10 cellular contexts compared by ENCODE assay signal in the genomic region with DNA sequence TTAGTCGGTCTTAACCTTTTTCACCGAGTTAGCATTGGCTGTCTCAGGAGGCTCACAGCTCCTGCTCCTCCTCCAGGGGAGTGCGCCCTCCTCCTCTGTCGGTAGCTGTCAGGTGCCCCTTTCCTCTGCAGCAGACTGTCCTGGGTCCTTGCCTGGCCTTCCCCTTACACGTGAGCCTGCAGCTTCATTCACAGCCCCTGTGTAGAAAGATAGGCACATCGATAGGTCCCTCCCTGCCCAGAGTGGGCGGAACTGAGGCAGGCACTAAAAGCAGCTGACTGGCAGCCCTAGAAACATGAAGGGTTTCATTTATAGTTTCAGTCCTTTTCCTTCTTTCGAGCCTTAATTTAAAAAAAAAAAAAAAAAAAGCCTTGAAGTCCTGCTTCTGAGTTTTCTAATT. TPM values are rescaled to one million over a fixed set of nuclear protein-coding genes. Genes with fewer than 3 reads are reported as not detected.
DNase-seq lines count a peak whose midpoint lies in the region; ATAC-seq and TF ChIP-seq lines count a peak whose summit lies in the region.
"Had no signal": no experiment of that assay in that cellular context is flagged by ENCODE, and none has a peak within 500 bp of the region (broad histone marks: within the 10 kb centered on the region; RNA-seq: fewer than 3 reads in every experiment).

No MANE protein-coding gene starts in this region.

- H3K27ac Mint-ChIP-seq in activated naive CD4-positive, alpha-beta T cell treated with anti-CD3 and anti-CD28 coated beads for 36 hours, result no peak overlapping the region
- no peak overlapping the region for H3K27ac Mint-ChIP-seq in stimulated activated memory B cell treated with anti-CD40 and anti-IgM and Interleukin-4, amounts not matched to agents 10 μg/mL and 1 μg/mL and 100 μg/mL, for 72 hours
- H3K27ac Mint-ChIP-seq in CD14-positive monocyte, result peak overlapping the region in 1 of 7 donors; percentile 35
- peak overlapping the region in 3 of 7 donors; percentile 24 to 48 (median 29) for H3K27ac Mint-ChIP-seq in CD4-positive, alpha-beta memory T cell

- ATAC-seq in HG02970 (IDR thresholded peaks at IDR 0.05; ENCODE audit: low FRiP score, unreplicated experiment), result peak; percentile 50
- ATAC-seq in stimulated activated memory B cell treated with anti-CD40 and anti-IgM and Interleukin-4, amounts not matched to agents 10 μg/mL and 1 μg/mL and 100 μg/mL, for 72 hours, result no peak

- peak; percentile 28 for DNase-seq in activated naive CD4-positive, alpha-beta T cell treated with anti-CD3 and anti-CD28 coated beads for 36 hours
- no peak for DNase-seq in activated naive CD4-positive, alpha-beta T cell (lab: John Stamatoyannopoulos, UW)
- peak; percentile 17 for DNase-seq in activated CD4-positive, CD25-positive, alpha-beta regulatory T cell treated with anti-CD3 and anti-CD28 coated beads, Interleukin-2, amount 50 U/mL, for 72 hours
- DNase-seq in CD14-positive monocyte (ENCODE audit: low spot score), result no peak
- DNase-seq in A673 (ENCODE audit: low spot score), result no peak
- DNase-seq in CD4-positive, alpha-beta memory T cell, result no peak
- DNase-seq: activated CD4-positive, alpha-beta T cell treated with anti-CD3 and anti-CD28 coated beads for 4 hours; stimulated activated CD4-positive, alpha-beta T cell treated with anti-CD3 and anti-CD28 coated beads, Interleukin-2, amount 100 ng/mL, for 24 hours had no signal

- H3K4me3 Mint-ChIP-seq in activated naive CD4-positive, alpha-beta T cell treated with anti-CD3 and anti-CD28 coated beads for 36 hours, result no peak overlapping the region
- peak overlapping the region; percentile 12 for H3K4me3 Mint-ChIP-seq in stimulated activated memory B cell treated with anti-CD40 and anti-IgM and Interleukin-4, amounts not matched to agents 10 μg/mL and 1 μg/mL and 100 μg/mL, for 72 hours
- no peak overlapping the region for H3K4me3 Mint-ChIP-seq in CD14-positive monocyte
- no peak overlapping the region for H3K4me3 Mint-ChIP-seq in CD4-positive, alpha-beta memory T cell

- peaks cover 70% of the 10 kb centered on the region for H3K4me1 ChIP-seq in A673 (ENCODE audit: insufficient read depth, low read length, poor library complexity, severe bottlenecking)
- peaks cover 81% of the 10 kb centered on the region for H3K4me1 ChIP-seq in CD4-positive, alpha-beta memory T cell (ENCODE audit: insufficient read depth, low read length)

- no peak overlapping the region for H3K4me3 ChIP-seq in A673 (ENCODE audit: low read depth, low read length, poor library complexity, severe bottlenecking)
- H3K4me3 ChIP-seq in CD4-positive, alpha-beta memory T cell (ENCODE audit: low read length in 2 of 2), result no peak overlapping the region

- H3K27me3 Mint-ChIP-seq in activated naive CD4-positive, alpha-beta T cell treated with anti-CD3 and anti-CD28 coated beads for 36 hours (ENCODE audit: low read depth), result no peaks in the 10 kb centered on the region
- H3K27me3 Mint-ChIP-seq in stimulated activated memory B cell treated with anti-CD40 and anti-IgM and Interleukin-4, amounts not matched to agents 10 μg/mL and 1 μg/mL and 100 μg/mL, for 72 hours, result no peaks in the 10 kb centered on the region
- H3K27me3 Mint-ChIP-seq in CD14-positive monocyte (ENCODE audit: low read depth in 3 of 3), result no peaks in the 10 kb centered on the region
- H3K27me3 Mint-ChIP-seq in CD4-positive, alpha-beta memory T cell, result no peaks in the 10 kb centered on the region

- no peaks in the 10 kb centered on the region for H3K9me3 Mint-ChIP-seq in activated naive CD4-positive, alpha-beta T cell treated with anti-CD3 and anti-CD28 coated beads for 36 hours
- H3K9me3 Mint-ChIP-seq in stimulated activated memory B cell treated with anti-CD40 and anti-IgM and Interleukin-4, amounts not matched to agents 10 μg/mL and 1 μg/mL and 100 μg/mL, for 72 hours, result no peaks in the 10 kb centered on the region
- H3K9me3 Mint-ChIP-seq in CD14-positive monocyte, result no peaks in the 10 kb centered on the region
- no peaks in the 10 kb centered on the region for H3K9me3 Mint-ChIP-seq in CD4-positive, alpha-beta memory T cell

- H3K27ac ChIP-seq in A673 (ENCODE audit: low read depth, low read length, poor library complexity, severe bottlenecking), result no peak overlapping the region
- no peak overlapping the region for H3K27ac ChIP-seq in CD4-positive, alpha-beta memory T cell (ENCODE audit: low read depth, low read length)

- no peak for TF ChIP-seq CTCF in CD14-positive monocyte (IDR thresholded peaks at IDR 0.05)
- no peak for TF ChIP-seq CTCF in A673 (conservative IDR thresholded peaks at IDR 0.05; ENCODE audit: low read depth, low read length)

- peaks cover 91% of the 10 kb centered on the region for H3K4me1 Mint-ChIP-seq in activated naive CD4-positive, alpha-beta T cell treated with anti-CD3 and anti-CD28 coated beads for 36 hours (ENCODE audit: low read depth)
- peaks cover 88% of the 10 kb centered on the region for H3K4me1 Mint-ChIP-seq in stimulated activated memory B cell treated with anti-CD40 and anti-IgM and Interleukin-4, amounts not matched to agents 10 μg/mL and 1 μg/mL and 100 μg/mL, for 72 hours
- peaks cover 60% of the 10 kb centered on the region for H3K4me1 Mint-ChIP-seq in CD14-positive monocyte
- peaks cover 67 to 96% (median 82%) of the 10 kb centered on the region in 4 donors for H3K4me1 Mint-ChIP-seq in CD4-positive, alpha-beta memory T cell

- H3K36me3 ChIP-seq in A673 (ENCODE audit: insufficient read depth, low read length, poor library complexity, severe bottlenecking), result no peaks in the 10 kb centered on the region
- H3K36me3 ChIP-seq in CD4-positive, alpha-beta memory T cell (ENCODE audit: insufficient read depth, low read length), result no peaks in the 10 kb centered on the region

- no TSS peak for BruUV-seq in A673 (replicated peaks; lab: Mats Ljungman, UMichigan)

- peaks cover 7% of the 10 kb centered on the region for H3K36me3 Mint-ChIP-seq in activated naive CD4-positive, alpha-beta T cell treated with anti-CD3 and anti-CD28 coated beads for 36 hours (ENCODE audit: low read depth)
- H3K36me3 Mint-ChIP-seq in stimulated activated memory B cell treated with anti-CD40 and anti-IgM and Interleukin-4, amounts not matched to agents 10 μg/mL and 1 μg/mL and 100 μg/mL, for 72 hours, result peaks cover 52% of the 10 kb centered on the region
- peaks cover 34 to 48% of the 10 kb centered on the region in 2 donors for H3K36me3 Mint-ChIP-seq in CD14-positive monocyte
- peaks cover 3 to 29% of the 10 kb centered on the region in 2 donors for H3K36me3 Mint-ChIP-seq in CD4-positive, alpha-beta memory T cell

- H3K27me3 ChIP-seq in A673 (replicated peaks; ENCODE audit: insufficient read depth, low read depth, low read length, poor library complexity), result no peaks in the 10 kb centered on the region
- H3K27me3 ChIP-seq in CD4-positive, alpha-beta memory T cell (ENCODE audit: insufficient read depth, low read length), result no peaks in the 10 kb centered on the region

- POLR2A ChIA-PET in A673 (lab: Charles Lee; ENCODE audit: low non-redundant PET), result no interaction called here
- POLR2A ChIA-PET in CD4-positive, alpha-beta memory T cell (lab: Charles Lee; ENCODE audit: partially characterized antibody), result interaction anchor here (0.7 to 2.5 kb wide), 3 partner anchors 8 to 97 kb away, joined by 3 to 11 read pairs (median 8); a partner anchor contains a TSS

- CTCF ChIA-PET in activated naive CD4-positive, alpha-beta T cell treated with anti-CD3 and anti-CD28 coated beads for 36 hours (lab: Charles Lee), result interaction anchor here (0.6 to 1.8 kb wide), 4 partner anchors 8 to 25 kb away, joined by 3 to 6 read pairs (median 4); no protein-coding TSS in a partner anchor
- CTCF ChIA-PET in A673 (lab: Charles Lee), result no interaction called here
- CTCF ChIA-PET in CD4-positive, alpha-beta memory T cell (lab: Charles Lee; ENCODE audit: partially characterized antibody), result interaction anchor here (1.0 to 7.1 kb wide), 3 partner anchors 14 to 97 kb away, joined by 3 to 38 read pairs (median 3); a partner anchor contains a TSS

- intact Hi-C loops in activated naive CD4-positive, alpha-beta T cell treated with anti-CD3 and anti-CD28 coated beads for 36 hours (cut with micrococcal nuclease), result no loop called here
- intact Hi-C loops in CD14-positive monocyte (cut with micrococcal nuclease), result no loop called here
- intact Hi-C loops in A673 (cut with micrococcal nuclease; ENCODE audit: unreplicated experiment), result no loop called here
- intact Hi-C loops in CD4-positive, alpha-beta memory T cell (cut with micrococcal nuclease), result no loop called here

- no peaks in the 10 kb centered on the region for H3K9me3 ChIP-seq in A673 (ENCODE audit: low read depth, low read length, poor library complexity, severe bottlenecking)
- no peaks in the 10 kb centered on the region for H3K9me3 ChIP-seq in CD4-positive, alpha-beta memory T cell (ENCODE audit: control insufficient read depth in 1 of 2, low read length in 2 of 2)

RNA-seq across cellular contexts. Expression of a gene that starts 17.2 kb away (rescaled TPM):
- total RNA-seq in activated naive CD4-positive, alpha-beta T cell treated with anti-CD3 and anti-CD28 coated beads for 36 hours, result 10 to 100 TPM; 30.0 to 30.2 TPM
- polyA plus RNA-seq in CD14-positive monocyte, result under 1 TPM; 0.17 to 0.44 TPM
- total RNA-seq in A673 (2021), result 51.7 and 57.1 TPM in 2 replicates
- total RNA-seq in CD4-positive, alpha-beta memory T cell, result 10 to 100 TPM; 44.9 to 49.1 TPM
- polyA plus RNA-seq in CD4-positive, alpha-beta memory T cell, result 1 to 10 TPM in 1 of 2 donors, under 1 TPM in 1; 0.55 to 1.8 TPM

Comparison
In these comparisons a context has a peak if more than half of its experiments do, and no peak if none do; other contexts are left out.
1. DNase-seq: peak in activated naive CD4-positive, alpha-beta T cell treated with anti-CD3 and anti-CD28 coated beads for 36 hours (single experiment) and activated CD4-positive, CD25-positive, alpha-beta regulatory T cell treated with anti-CD3 and anti-CD28 coated beads, Interleukin-2, amount 50 U/mL, for 72 hours (single experiment); none in activated naive CD4-positive, alpha-beta T cell (0 of 4), CD14-positive monocyte (single experiment), A673 (single experiment) and CD4-positive, alpha-beta memory T cell (0 of 5).